31 cellular contexts compared by ENCODE assay signal in the genomic region with DNA sequence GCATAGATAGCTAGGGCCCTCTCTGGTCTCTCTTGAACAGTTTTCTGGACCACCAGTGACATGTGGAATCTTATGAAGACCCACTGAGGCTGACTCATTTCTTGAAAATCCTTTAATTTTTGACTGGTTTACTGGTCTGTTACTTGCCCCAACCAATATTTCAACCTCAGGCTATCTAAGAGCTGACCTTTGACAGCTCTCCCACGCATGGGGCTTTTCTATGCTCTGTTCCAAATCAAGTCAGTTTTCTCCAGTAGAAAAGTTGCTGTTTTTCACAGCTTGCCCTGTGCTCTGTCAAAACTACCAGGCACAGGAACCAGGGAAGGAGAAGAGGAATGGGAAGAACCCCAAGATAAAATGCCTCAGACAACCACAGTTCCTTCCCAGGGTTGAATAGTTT.
"Had no signal": no experiment of that assay in that cellular context is flagged by ENCODE, and none has a peak within 500 bp of the region (broad histone marks: within the 10 kb centered on the region; RNA-seq: fewer than 3 reads in every experiment).

No MANE protein-coding gene starts in this region.

- H3K36me3 Mint-ChIP-seq: activated naive CD4-positive, alpha-beta T cell treated with anti-CD3 and anti-CD28 coated beads, Interleukin-2, amount 10 ng/mL, durations not matched to agents 7 days and 5 days; activated naive CD4-positive, alpha-beta T cell treated with anti-CD3 and anti-CD28 coated beads, Interleukin-2, amount 50 U/mL, for 72 hours had no signal

- H3K27me3 Mint-ChIP-seq: activated CD4-positive, alpha-beta memory T cell treated with anti-CD3 and anti-CD28 coated beads, Interleukin-2, amount 10 ng/mL, durations not matched to agents 7 days and 5 days; activated CD4-positive, alpha-beta T cell treated with anti-CD3 and anti-CD28 coated beads, Interleukin-2, amount 10 ng/mL, durations not matched to agents 7 days and 5 days; activated naive CD4-positive, alpha-beta T cell treated with anti-CD3 and anti-CD28 coated beads, Interleukin-2, amount 10 ng/mL, durations not matched to agents 7 days and 5 days; activated naive CD8-positive, alpha-beta T cell treated with anti-CD3 and anti-CD28 coated beads, Interleukin-2, amount 10 ng/mL, durations not matched to agents 7 days and 5 days; activated T-cell treated with anti-CD3 and anti-CD28 coated beads, Interleukin-2, amount 50 U/mL, for 24 hours; brain; dendritic cell treated with granulocyte-macrophage colony-stimulating factor and Interleukin-4, amounts not matched to agents 40 ng/mL and 50 ng/mL, for 4 days had no signal

- H3K4me3 ChIP-seq: ascending aorta, breast epithelium, cardiac muscle cell, coronary artery, dorsolateral prefrontal cortex had no signal

- H3K27me3 ChIP-seq: ascending aorta, breast epithelium, cardiac muscle cell, dorsolateral prefrontal cortex had no signal

- H3K27ac Mint-ChIP-seq: activated CD4-positive, alpha-beta memory T cell treated with anti-CD3 and anti-CD28 coated beads, Interleukin-2, amount 10 ng/mL, durations not matched to agents 7 days and 5 days; activated CD4-positive, alpha-beta T cell treated with anti-CD3 and anti-CD28 coated beads, Interleukin-2, amount 10 ng/mL, durations not matched to agents 7 days and 5 days; activated naive CD4-positive, alpha-beta T cell treated with anti-CD3 and anti-CD28 coated beads, Interleukin-2, amount 10 ng/mL, durations not matched to agents 7 days and 5 days; activated naive CD4-positive, alpha-beta T cell treated with anti-CD3 and anti-CD28 coated beads, Interleukin-2, amount 50 U/mL, for 72 hours; activated naive CD8-positive, alpha-beta T cell treated with anti-CD3 and anti-CD28 coated beads, Interleukin-2, amount 10 ng/mL, durations not matched to agents 7 days and 5 days; activated T-cell treated with anti-CD3 and anti-CD28 coated beads, Interleukin-2, amount 50 U/mL, for 24 hours; activated T-cell treated with anti-CD3 and anti-CD28 coated beads, Interleukin-2, amount 50 U/mL, for 72 hours; dendritic cell treated with granulocyte-macrophage colony-stimulating factor and Interleukin-4, amounts not matched to agents 40 ng/mL and 50 ng/mL, for 4 days; endodermal cell; WTC11 had no signal

- H3K4me1 Mint-ChIP-seq: brain, endodermal cell, WTC11 had no signal

- ATAC-seq: activated naive CD4-positive, alpha-beta T cell treated with anti-CD3 and anti-CD28 coated beads, Interleukin-2, amount 50 U/mL, for 72 hours; activated T-cell treated with anti-CD3 and anti-CD28 coated beads, Interleukin-2, amount 50 U/mL, for 72 hours; esophagus mucosa; WTC11 had no signal

- H3K9me3 ChIP-seq: ascending aorta, breast epithelium had no signal

- H3K4me3 Mint-ChIP-seq: activated CD4-positive, alpha-beta memory T cell treated with anti-CD3 and anti-CD28 coated beads, Interleukin-2, amount 10 ng/mL, durations not matched to agents 7 days and 5 days; activated CD4-positive, alpha-beta T cell treated with anti-CD3 and anti-CD28 coated beads, Interleukin-2, amount 10 ng/mL, durations not matched to agents 7 days and 5 days; activated naive CD4-positive, alpha-beta T cell treated with anti-CD3 and anti-CD28 coated beads, Interleukin-2, amount 10 ng/mL, durations not matched to agents 7 days and 5 days; activated naive CD8-positive, alpha-beta T cell treated with anti-CD3 and anti-CD28 coated beads, Interleukin-2, amount 10 ng/mL, durations not matched to agents 7 days and 5 days; activated T-cell treated with anti-CD3 and anti-CD28 coated beads, Interleukin-2, amount 50 U/mL, for 24 hours; activated T-cell treated with anti-CD3 and anti-CD28 coated beads, Interleukin-2, amount 50 U/mL, for 72 hours; brain; dendritic cell treated with granulocyte-macrophage colony-stimulating factor and Interleukin-4, amounts not matched to agents 40 ng/mL and 50 ng/mL, for 4 days; endodermal cell; WTC11 had no signal

- H3K27ac ChIP-seq: ascending aorta, breast epithelium, cardiac muscle cell, coronary artery, VCaP had no signal

- H3K4me1 ChIP-seq: ascending aorta, breast epithelium had no signal

- DNase-seq: activated CD4-positive, alpha-beta memory T cell treated with anti-CD3 and anti-CD28 coated beads, Interleukin-2, amount 10 ng/mL, durations not matched to agents 7 days and 5 days; activated CD4-positive, alpha-beta T cell treated with anti-CD3 and anti-CD28 coated beads for 1 hour; activated CD4-positive, alpha-beta T cell treated with anti-CD3 and anti-CD28 coated beads for 4 hours; activated CD4-positive, alpha-beta T cell treated with anti-CD3 and anti-CD28 coated beads, Interleukin-2, amount 10 ng/mL, durations not matched to agents 7 days and 5 days; activated CD4-positive, alpha-beta T cell treated with anti-CD3 and anti-CD28 coated beads, Interleukin-2, amount 50 U/mL, for 4 hours; activated CD8-positive, alpha-beta memory T cell treated with anti-CD3 and anti-CD28 coated beads, Interleukin-2, amount 50 U/mL, for 48 hours; activated gamma-delta T cell; activated naive CD4-positive, alpha-beta T cell; activated naive CD4-positive, alpha-beta T cell treated with anti-CD3 and anti-CD28 coated beads, Interleukin-2, amount 10 ng/mL, durations not matched to agents 7 days and 5 days; activated naive CD8-positive, alpha-beta T cell treated with anti-CD3 and anti-CD28 coated beads, Interleukin-2, amount 10 ng/mL, durations not matched to agents 7 days and 5 days; activated T-cell treated with anti-CD3 and anti-CD28 coated beads for 4 hours; activated T-cell treated with anti-CD3 and anti-CD28 coated beads, Interleukin-2, amount 50 U/mL, for 24 hours; activated T-cell treated with anti-CD3 and anti-CD28 coated beads, Interleukin-2, amount 50 U/mL, for 72 hours; central memory CD4-positive, alpha-beta T cell; cerebellar nuclear complex; dorsolateral prefrontal cortex; effector memory CD4-positive, alpha-beta T cell; endodermal cell; foreskin fibroblast; head of caudate nucleus; T-helper 2 cell had no signal

- H3K9me3 Mint-ChIP-seq: activated CD4-positive, alpha-beta memory T cell treated with anti-CD3 and anti-CD28 coated beads, Interleukin-2, amount 10 ng/mL, durations not matched to agents 7 days and 5 days; activated CD4-positive, alpha-beta T cell treated with anti-CD3 and anti-CD28 coated beads, Interleukin-2, amount 10 ng/mL, durations not matched to agents 7 days and 5 days; activated naive CD4-positive, alpha-beta T cell treated with anti-CD3 and anti-CD28 coated beads, Interleukin-2, amount 10 ng/mL, durations not matched to agents 7 days and 5 days; activated naive CD4-positive, alpha-beta T cell treated with anti-CD3 and anti-CD28 coated beads, Interleukin-2, amount 50 U/mL, for 72 hours; activated naive CD8-positive, alpha-beta T cell treated with anti-CD3 and anti-CD28 coated beads, Interleukin-2, amount 10 ng/mL, durations not matched to agents 7 days and 5 days; activated T-cell treated with anti-CD3 and anti-CD28 coated beads, Interleukin-2, amount 50 U/mL, for 24 hours; activated T-cell treated with anti-CD3 and anti-CD28 coated beads, Interleukin-2, amount 50 U/mL, for 72 hours; brain; dendritic cell treated with granulocyte-macrophage colony-stimulating factor and Interleukin-4, amounts not matched to agents 40 ng/mL and 50 ng/mL, for 4 days; endodermal cell; WTC11 had no signal
